8 cellular contexts compared by ENCODE assay signal in the genomic region with DNA sequence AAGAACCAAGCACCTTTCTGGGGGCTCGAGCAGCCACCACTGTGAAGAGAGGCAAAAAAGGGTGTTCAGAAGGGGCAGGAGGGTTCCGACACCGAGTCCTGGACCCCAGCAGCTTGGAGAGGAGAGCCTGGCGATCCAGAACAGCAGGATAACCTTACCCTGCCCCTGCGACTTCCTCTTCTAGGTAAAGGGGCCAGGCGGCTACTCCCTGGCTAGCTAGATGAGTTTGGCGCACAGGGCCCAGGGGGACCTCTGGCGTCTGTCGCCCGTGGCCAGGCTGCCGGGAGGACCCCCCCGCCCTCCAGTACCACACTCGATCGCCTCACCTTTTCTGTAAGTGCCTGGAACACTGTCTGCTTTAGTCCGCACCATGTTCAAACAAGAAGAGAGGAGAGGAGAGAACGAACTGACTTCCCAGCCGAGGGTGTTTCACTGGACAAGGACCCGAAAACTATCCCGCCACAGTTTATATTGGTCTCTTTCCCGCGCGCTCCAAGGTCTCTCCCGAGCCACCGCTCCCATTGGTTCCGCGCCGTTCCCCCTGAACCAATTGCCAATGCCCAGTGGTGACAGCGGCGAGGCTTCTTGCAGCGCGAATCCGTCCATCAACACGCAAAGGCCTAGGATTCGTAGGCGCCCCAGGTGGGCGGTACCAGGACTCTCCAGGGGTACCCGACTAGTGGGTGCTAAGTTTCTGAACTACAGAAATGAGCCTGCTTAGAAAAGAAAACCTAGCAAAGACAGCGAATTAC. TPM values are rescaled to one million over a fixed set of nuclear protein-coding genes. Genes with fewer than 3 reads are reported as not detected.
DNase-seq lines count a peak whose midpoint lies in the region; ATAC-seq lines count a peak whose summit lies in the region.

A gene with protein sequence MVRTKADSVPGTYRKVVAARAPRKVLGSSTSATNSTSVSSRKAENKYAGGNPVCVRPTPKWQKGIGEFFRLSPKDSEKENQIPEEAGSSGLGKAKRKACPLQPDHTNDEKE (minus strand): TSS at position 442 of the 752 bp plus-strand sequence. CDS start 70 bp downstream, at position 372.

- H3K27me3 ChIP-seq in effector memory CD4-positive, alpha-beta T cell (replicated peaks; ENCODE audit: control insufficient read depth, insufficient read depth, low read length, poor library complexity, severe bottlenecking) = no peaks in the 10 kb centered on the region

- H3K36me3 ChIP-seq in effector memory CD4-positive, alpha-beta T cell (ENCODE audit: control insufficient read depth, insufficient read depth, low read length) = no peaks in the 10 kb centered on the region

- H3K27ac ChIP-seq in effector memory CD4-positive, alpha-beta T cell (ENCODE audit: insufficient read depth, low read length, poor library complexity, severe bottlenecking) = no peak within 1 kb of the TSS

- H3K4me3 ChIP-seq in effector memory CD4-positive, alpha-beta T cell (ENCODE audit: insufficient read depth, low read depth, low read length, poor library complexity, severe bottlenecking) = peak within 1 kb of the TSS; percentile 69

- peaks cover 8% of the 10 kb centered on the region for H3K4me1 ChIP-seq in effector memory CD4-positive, alpha-beta T cell (ENCODE audit: control insufficient read depth, insufficient read depth, low read length, poor library complexity, severe bottlenecking)

- peak; percentile 95 for ATAC-seq in GM21360 (IDR thresholded peaks at IDR 0.05; ENCODE audit: unreplicated experiment)

- no peaks in the 10 kb centered on the region for H3K9me3 ChIP-seq in effector memory CD4-positive, alpha-beta T cell (ENCODE audit: control insufficient read depth, low read length)

- DNase-seq in COR-L47 (lab: John Stamatoyannopoulos, UW) (peak; percentile 96), HT-29 (ENCODE audit: low spot score) (peak; percentile 99), lung microvascular endothelial cell (ENCODE audit: low read depth in 2 of 2) (peak; percentile 95)
- peak; percentile 96 for DNase-seq in NK-92 treated with Interleukin-12 subunit alpha and Interleukin-12 subunit beta, amount 100 ng/mL, for 24 hours (lab: John Stamatoyannopoulos, UW)
- peak; percentile 77 to 84 for DNase-seq in activated CD8-positive, alpha-beta memory T cell treated with anti-CD3 and anti-CD28 coated beads for 1 hour (ENCODE audit: extremely low read depth in 1 of 2, low read depth in 1 of 2)
- DNase-seq in effector memory CD4-positive, alpha-beta T cell = peak; percentile 77 to 88 (median 86)
- DNase-seq in stimulated activated CD4-positive, alpha-beta T cell treated with anti-CD3 and anti-CD28 coated beads, TNF-alpha, amount 100 ng/mL, for 4 hours (ENCODE audit: low read depth in 3 of 3) = peak; percentile 73 to 79 (median 77)

RNA-seq across cellular contexts. Expression of the gene that starts here (rescaled TPM):
- total RNA-seq in HT-29 (2014; rRNA removed; shearing (Covaris generic)) = 80.0 and 83.7 TPM in 2 replicates
- 4.8 and 21.1 TPM in 2 replicates for total RNA-seq in lung microvascular endothelial cell
